In genomic region chr6:137013738-137014602, GRCh38 we compare ENCODE assay signal across 8 cellular contexts. TPM values are rescaled to one million over a fixed set of nuclear protein-coding genes. Genes with fewer than 3 reads are reported as not detected.
DNase-seq lines count a peak whose midpoint lies in the region; ATAC-seq, FAIRE-seq and TF ChIP-seq lines count a peak whose summit lies in the region.

No MANE protein-coding gene starts in this region.

- no peaks in the 10 kb centered on the region for H3K4me1 Mint-ChIP-seq in endodermal cell
- H3K4me1 Mint-ChIP-seq in activated CD8-positive, alpha-beta T cell treated with anti-CD3 and anti-CD28 coated beads, Interleukin-2, amount 10 ng/mL, durations not matched to agents 7 days and 5 days (ENCODE audit: low read depth), result no peaks in the 10 kb centered on the region

- no peak for ATAC-seq in HG03175 (IDR thresholded peaks at IDR 0.05; ENCODE audit: unreplicated experiment)
- no peak for ATAC-seq in activated CD8-positive, alpha-beta T cell treated with anti-CD3 and anti-CD28 coated beads, Interleukin-2, amount 10 ng/mL, durations not matched to agents 7 days and 5 days
- no peak for ATAC-seq in HG02885 (IDR thresholded peaks at IDR 0.05; ENCODE audit: poor library complexity, unreplicated experiment)

- no peaks in the 10 kb centered on the region for H3K9me3 ChIP-seq in endodermal cell (ENCODE audit: control insufficient read depth, low read length)
- no peaks in the 10 kb centered on the region for H3K9me3 ChIP-seq in neural cell (ENCODE audit: low read length)

- H3K27me3 ChIP-seq in endodermal cell (ENCODE audit: control insufficient read depth, insufficient read depth, low read length, poor library complexity, severe bottlenecking) (no peaks in the 10 kb centered on the region), neural cell (ENCODE audit: insufficient read depth, low read depth, low read length) (no peaks in the 10 kb centered on the region)

- DNase-seq in GM19239 (ENCODE audit: insufficient read length, low spot score) (no peak), NCI-H345 (lab: John Stamatoyannopoulos, UW) (peak; percentile 49), endodermal cell (no peak), NCI-H187 (lab: John Stamatoyannopoulos, UW) (no peak)
- no peak for DNase-seq in activated CD8-positive, alpha-beta T cell treated with anti-CD3 and anti-CD28 coated beads, Interleukin-2, amount 10 ng/mL, durations not matched to agents 7 days and 5 days

- H3K4me3 ChIP-seq in endodermal cell (ENCODE audit: low read length) (no peak overlapping the region), neural cell (ENCODE audit: low read length) (no peak overlapping the region)

- H3K9ac ChIP-seq in endodermal cell (ENCODE audit: extremely low read depth, low read length, poor library complexity, severe bottlenecking) (no peak overlapping the region), neural cell (ENCODE audit: low read length) (no peak overlapping the region)

- H3K9me2 ChIP-seq in neural cell (ENCODE audit: insufficient read depth, low read length), result no peaks in the 10 kb centered on the region

- TF ChIP-seq RAD21 in neural cell (conservative IDR thresholded peaks at IDR 0.05), result peak; percentile 71

- H2AFZ ChIP-seq in neural cell (ENCODE audit: low read depth, low read length), result no peak overlapping the region

- H3K4me2 ChIP-seq in neural cell (ENCODE audit: low read length), result no peak overlapping the region

- no peaks in the 10 kb centered on the region for H3K4me1 ChIP-seq in endodermal cell (ENCODE audit: control insufficient read depth, insufficient read depth, low read length)

- H4K20me1 ChIP-seq in neural cell (ENCODE audit: insufficient read depth), result no peaks in the 10 kb centered on the region

- H3K27ac ChIP-seq in endodermal cell (ENCODE audit: low read depth, low read length), result no peak overlapping the region
- no peak overlapping the region for H3K27ac ChIP-seq in neural cell (ENCODE audit: low read length)

- no peak for TF ChIP-seq EP300 in neural cell (conservative IDR thresholded peaks at IDR 0.05; ENCODE audit: poor library complexity, severe bottlenecking)

- TF ChIP-seq CTCF in endodermal cell (conservative IDR thresholded peaks at IDR 0.05), result peak; percentile 81
- peak; percentile 72 for TF ChIP-seq CTCF in neural cell (IDR thresholded peaks at IDR 0.05; ENCODE audit: poor library complexity, severe bottlenecking)

- H3K27me3 Mint-ChIP-seq in endodermal cell (ENCODE audit: insufficient read depth), result peaks cover 2% of the 10 kb centered on the region
- H3K27me3 Mint-ChIP-seq in activated CD8-positive, alpha-beta T cell treated with anti-CD3 and anti-CD28 coated beads, Interleukin-2, amount 10 ng/mL, durations not matched to agents 7 days and 5 days (ENCODE audit: low read depth), result peaks cover 62% of the 10 kb centered on the region

- H3F3A ChIP-seq in neural cell (ENCODE audit: insufficient read depth, low read length, poor library complexity, severe bottlenecking), result no peaks in the 10 kb centered on the region

- no peaks in the 10 kb centered on the region for H3K9me3 Mint-ChIP-seq in endodermal cell
- no peaks in the 10 kb centered on the region for H3K9me3 Mint-ChIP-seq in activated CD8-positive, alpha-beta T cell treated with anti-CD3 and anti-CD28 coated beads, Interleukin-2, amount 10 ng/mL, durations not matched to agents 7 days and 5 days (ENCODE audit: insufficient read depth)

- no peaks in the 10 kb centered on the region for H3K36me3 ChIP-seq in endodermal cell (ENCODE audit: control insufficient read depth, insufficient read depth, low read length)
- no peaks in the 10 kb centered on the region for H3K36me3 ChIP-seq in neural cell (ENCODE audit: insufficient read depth, low read length)

- peak; percentile 56 for FAIRE-seq in GM19239 (lab: Jason Lieb, UNC)

- no peaks in the 10 kb centered on the region for H3K79me2 ChIP-seq in neural cell (replicated peaks; ENCODE audit: insufficient read depth, low read length)

- H3K4me3 Mint-ChIP-seq in endodermal cell, result no peak overlapping the region
- H3K4me3 Mint-ChIP-seq in activated CD8-positive, alpha-beta T cell treated with anti-CD3 and anti-CD28 coated beads, Interleukin-2, amount 10 ng/mL, durations not matched to agents 7 days and 5 days, result no peak overlapping the region

- no peak overlapping the region for H3K27ac Mint-ChIP-seq in endodermal cell
- H3K27ac Mint-ChIP-seq in activated CD8-positive, alpha-beta T cell treated with anti-CD3 and anti-CD28 coated beads, Interleukin-2, amount 10 ng/mL, durations not matched to agents 7 days and 5 days, result no peak overlapping the region

- CTCF ChIA-PET in activated CD8-positive, alpha-beta T cell treated with anti-CD3 and anti-CD28 coated beads, Interleukin-2, amount 10 ng/mL, durations not matched to agents 7 days and 5 days (lab: Charles Lee), result interaction anchor here (1.3 kb wide), 1 partner anchor 43 kb away, joined by 3 read pairs; no protein-coding TSS in a partner anchor

- no peaks in the 10 kb centered on the region for H3K36me3 Mint-ChIP-seq in endodermal cell (ENCODE audit: low read depth)
- H3K36me3 Mint-ChIP-seq in activated CD8-positive, alpha-beta T cell treated with anti-CD3 and anti-CD28 coated beads, Interleukin-2, amount 10 ng/mL, durations not matched to agents 7 days and 5 days (ENCODE audit: low read depth), result no peaks in the 10 kb centered on the region

- POLR2A ChIA-PET in activated CD8-positive, alpha-beta T cell treated with anti-CD3 and anti-CD28 coated beads, Interleukin-2, amount 10 ng/mL, durations not matched to agents 7 days and 5 days (lab: Charles Lee), result no interaction called here

- WGBS in endodermal cell (ENCODE audit: insufficient coverage in 1 of 2, insufficient read length in 1 of 2), 2 experiments, result 37 to 100% methylated on average over 1 to 4 of the region's 5 CpGs

TF ChIP-seq in neural cell, 6 proteins besides CTCF, POLR2A, EP300 and RAD21:
- TF ChIP-seq POLR2AphosphoS5 (IDR thresholded peaks at IDR 0.05) (no peak), SMC3 (conservative IDR thresholded peaks at IDR 0.05; ENCODE audit: poor library complexity) (peak; percentile 71), MXI1 (conservative IDR thresholded peaks at IDR 0.05; ENCODE audit: poor library complexity, severe bottlenecking) (no peak), TAF1 (IDR thresholded peaks at IDR 0.05; ENCODE audit: low read depth) (no peak), EZH2 (IDR thresholded peaks at IDR 0.05; ENCODE audit: borderline replicate concordance, insufficient read depth, low read length, poor library complexity, severe bottlenecking) (no peak), REST (IDR thresholded peaks at IDR 0.05; ENCODE audit: borderline replicate concordance) (no peak)

RNA-seq across cellular contexts. Expression of gene IL20RA, which starts 30.8 kb away (rescaled TPM):
- under 1 TPM; 0.13 to 0.57 TPM for total RNA-seq in endodermal cell
- 0.57 TPM for polyA plus RNA-seq in endodermal cell (2013, experiment 1 of 2)
- 0.08 TPM for polyA plus RNA-seq in endodermal cell (2013, experiment 2 of 2)
- not detected in 2 replicates for polyA plus RNA-seq in neural cell
- polyA minus RNA-seq in neural cell, result not detected in 2 replicates
- total RNA-seq in activated CD8-positive, alpha-beta T cell treated with anti-CD3 and anti-CD28 coated beads, Interleukin-2, amount 10 ng/mL, durations not matched to agents 7 days and 5 days, result not detected
